ENCODE assay signal across 7 cellular contexts in the genomic region with DNA sequence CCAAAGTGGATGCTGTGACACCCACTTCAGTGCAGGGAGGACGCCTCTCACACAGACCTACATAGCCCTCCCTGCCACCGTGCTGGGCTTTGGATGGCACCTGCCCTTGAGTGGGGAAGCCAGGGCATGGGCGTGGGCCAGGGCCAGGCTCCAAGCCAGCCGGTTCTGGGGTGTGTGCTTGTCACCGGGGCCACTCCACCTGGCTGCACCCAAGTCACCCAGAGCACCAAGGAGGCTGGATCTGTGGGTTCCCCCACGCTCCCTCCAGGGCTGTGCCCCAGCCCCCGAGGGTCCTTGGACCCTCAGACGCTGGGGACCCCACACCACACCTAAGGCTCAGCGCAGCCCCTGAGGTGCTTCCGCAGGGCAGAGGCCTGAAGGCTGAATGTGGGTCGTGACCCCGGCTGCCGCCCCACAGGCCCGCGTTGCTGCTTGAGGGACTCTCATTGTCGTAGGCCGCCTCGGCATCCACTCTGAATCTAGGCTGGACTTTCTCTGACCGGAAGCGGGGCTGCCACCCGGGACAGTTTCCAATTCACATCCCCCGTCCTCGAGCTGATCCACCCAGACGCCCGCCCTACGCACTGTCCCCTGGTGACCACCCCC. TPM values are rescaled to one million over a fixed set of nuclear protein-coding genes. Genes with fewer than 3 reads are reported as not detected.
A peak's percentile ranks its signal among the peaks of the same experiment; 100 is the strongest.
DNase-seq lines count a peak whose midpoint lies in the region; ATAC-seq and TF ChIP-seq lines count a peak whose summit lies in the region.
"Had no signal": no experiment of that assay in that cellular context is flagged by ENCODE, and none has a peak within 500 bp of the region (broad histone marks: within the 10 kb centered on the region; RNA-seq: fewer than 3 reads in every experiment).

No MANE protein-coding gene starts in this region.

- no peaks in the 10 kb centered on the region for H3K9me3 ChIP-seq in DND-41 (ENCODE audit: insufficient read depth, low read length, severe bottlenecking)
- H3K9me3 ChIP-seq in neural progenitor cell (ENCODE audit: low read depth), result no peaks in the 10 kb centered on the region
- no peaks in the 10 kb centered on the region for H3K9me3 ChIP-seq in CD8-positive, alpha-beta memory T cell (ENCODE audit: low read length)

- H3K27ac Mint-ChIP-seq in neural progenitor cell, result no peak overlapping the region
- H3K27ac Mint-ChIP-seq in CD8-positive, alpha-beta memory T cell, result no peak overlapping the region

- H3K27ac ChIP-seq in DND-41 (ENCODE audit: low read length), result no peak overlapping the region
- no peak overlapping the region for H3K27ac ChIP-seq in neural progenitor cell
- H3K27ac ChIP-seq in CD8-positive, alpha-beta memory T cell (ENCODE audit: low read depth, low read length), result no peak overlapping the region

- peak overlapping the region; percentile 65 for H3K4me3 Mint-ChIP-seq in neural progenitor cell
- H3K4me3 Mint-ChIP-seq in CD8-positive, alpha-beta memory T cell, result no peak overlapping the region

- H3K27me3 Mint-ChIP-seq in neural progenitor cell (ENCODE audit: insufficient read depth, low read depth), result peaks cover 25% of the 10 kb centered on the region
- peaks cover 10 to 31% of the 10 kb centered on the region in 2 donors for H3K27me3 Mint-ChIP-seq in CD8-positive, alpha-beta memory T cell

- H4K20me1 ChIP-seq in DND-41 (ENCODE audit: insufficient read depth, low read length) (peaks cover 17% of the 10 kb centered on the region), neural progenitor cell (ENCODE audit: low read depth) (peaks cover 30% of the 10 kb centered on the region)

- H3K9me3 Mint-ChIP-seq in neural progenitor cell, result no peaks in the 10 kb centered on the region
- H3K9me3 Mint-ChIP-seq in CD8-positive, alpha-beta memory T cell, result no peaks in the 10 kb centered on the region

- H3K4me1 Mint-ChIP-seq in neural progenitor cell, result peaks cover 49% of the 10 kb centered on the region
- H3K4me1 Mint-ChIP-seq in CD8-positive, alpha-beta memory T cell, result peaks cover 8 to 40% (median 14%) of the 10 kb centered on the region in 3 donors

- H3K36me3 Mint-ChIP-seq in neural progenitor cell, result peaks cover 3% of the 10 kb centered on the region
- H3K36me3 Mint-ChIP-seq in CD8-positive, alpha-beta memory T cell, result no peaks in the 10 kb centered on the region

- no peak for TF ChIP-seq CTCF in DND-41 (IDR thresholded peaks at IDR 0.05; ENCODE audit: borderline replicate concordance, extremely low read depth, low read length, poor library complexity, severe bottlenecking)
- no peak for TF ChIP-seq CTCF in choroid plexus epithelial cell (conservative IDR thresholded peaks at IDR 0.05; ENCODE audit: low read depth, low read length)
- no peak for TF ChIP-seq CTCF in neural progenitor cell (IDR thresholded peaks at IDR 0.05)

- H3F3A ChIP-seq in neural progenitor cell (ENCODE audit: low read depth), result peaks cover 66% of the 10 kb centered on the region

- H3K27me3 ChIP-seq in DND-41 (ENCODE audit: insufficient read depth, low read length, poor library complexity), result no peaks in the 10 kb centered on the region
- H3K27me3 ChIP-seq in neural progenitor cell, result peaks cover 35% of the 10 kb centered on the region
- peaks cover 4% of the 10 kb centered on the region for H3K27me3 ChIP-seq in CD8-positive, alpha-beta memory T cell (ENCODE audit: insufficient read depth, low read length, poor library complexity, severe bottlenecking)

- H3K79me2 ChIP-seq in DND-41 (ENCODE audit: insufficient read depth, low read length) (no peaks in the 10 kb centered on the region), neural progenitor cell (ENCODE audit: low read depth) (no peaks in the 10 kb centered on the region)

- ATAC-seq in DND-41 (ENCODE audit: insufficient read depth, low read depth) (0 out of 3 replicates have a peak, but pooled peaks have one; percentile 8), GM21717 (IDR thresholded peaks at IDR 0.05; ENCODE audit: unreplicated experiment) (no peak)

- no peak overlapping the region for H2AFZ ChIP-seq in DND-41 (ENCODE audit: low read depth, low read length)
- H2AFZ ChIP-seq in neural progenitor cell (replicated peaks), result no peak overlapping the region

- H3K4me2 ChIP-seq in DND-41 (ENCODE audit: insufficient read depth, low read length) (no peak overlapping the region), neural progenitor cell (peak overlapping the region; percentile 59)

- H3K9ac ChIP-seq in DND-41 (ENCODE audit: low read depth, low read length) (no peak overlapping the region), neural progenitor cell (no peak overlapping the region)

- H3K4me1 ChIP-seq in DND-41 (ENCODE audit: insufficient read depth, low read length) (no peaks in the 10 kb centered on the region), neural progenitor cell (peaks cover 63% of the 10 kb centered on the region)
- peaks cover 23% of the 10 kb centered on the region for H3K4me1 ChIP-seq in CD8-positive, alpha-beta memory T cell (ENCODE audit: insufficient read depth, low read length)

- no peak overlapping the region for H3K4me3 ChIP-seq in DND-41 (ENCODE audit: low read depth in 1 of 2, low read length in 2 of 2)
- H3K4me3 ChIP-seq in choroid plexus epithelial cell (ENCODE audit: low read depth, low read length), result peak overlapping the region; percentile 62
- H3K4me3 ChIP-seq in neural progenitor cell, result no peak overlapping the region
- H3K4me3 ChIP-seq in CD8-positive, alpha-beta memory T cell (ENCODE audit: low read length), result no peak overlapping the region

- DNase-seq in DND-41, result no peak
- DNase-seq in choroid plexus epithelial cell (ENCODE audit: low read depth), result no peak
- DNase-seq in neural progenitor cell (ENCODE audit: low spot score), result peak; percentile 68
- no peak for DNase-seq in SW480 (ENCODE audit: low spot score)
- DNase-seq in CD8-positive, alpha-beta memory T cell, result no peak
- DNase-seq: DMS 273 treated with DMSO at 0.1 percent for 48 hours had no signal

- CTCF ChIA-PET in CD8-positive, alpha-beta memory T cell (lab: Charles Lee), result interaction anchor here (2.2 kb wide), 1 partner anchor 15 kb away, joined by 9 read pairs; no protein-coding TSS in a partner anchor

- H3K36me3 ChIP-seq in DND-41 (ENCODE audit: insufficient read depth, low read length) (no peaks in the 10 kb centered on the region), neural progenitor cell (no peaks in the 10 kb centered on the region)
- no peaks in the 10 kb centered on the region for H3K36me3 ChIP-seq in CD8-positive, alpha-beta memory T cell (ENCODE audit: insufficient read depth, low read length)

- POLR2A ChIA-PET in CD8-positive, alpha-beta memory T cell (lab: Charles Lee), result no interaction called here

RNA-seq across cellular contexts. Expression of gene MXRA8, which starts 1.5 kb away (rescaled TPM):
- total RNA-seq in neural progenitor cell (ENCODE audit: low replicate concordance), result 6.8 and 24.0 TPM in 2 replicates
- total RNA-seq in CD8-positive, alpha-beta memory T cell, result under 1 TPM; 0.26 to 0.29 TPM
- 0.61 TPM for polyA plus RNA-seq in CD8-positive, alpha-beta memory T cell

RNA-seq across cellular contexts. Expression of gene DVL1, which starts 7.7 kb away (rescaled TPM):
- 14.5 and 64.1 TPM in 2 replicates for total RNA-seq in neural progenitor cell (ENCODE audit: low replicate concordance)
- total RNA-seq in CD8-positive, alpha-beta memory T cell, result 10 to 100 TPM; 39.7 to 41.1 TPM
- polyA plus RNA-seq in CD8-positive, alpha-beta memory T cell, result 1.6 TPM

RNA-seq across cellular contexts. Expression of gene AURKAIP1, which starts 18.1 kb away (rescaled TPM):
- 26.4 and 82.2 TPM in 2 replicates for total RNA-seq in neural progenitor cell (ENCODE audit: low replicate concordance)
- 100 to 1,000 TPM; 159 to 169 TPM for total RNA-seq in CD8-positive, alpha-beta memory T cell
- 157 TPM for polyA plus RNA-seq in CD8-positive, alpha-beta memory T cell

RNA-seq across cellular contexts. Expression of gene TAS1R3, which starts 25.8 kb away (rescaled TPM):
- total RNA-seq in neural progenitor cell (ENCODE audit: low replicate concordance), result 0.22 TPM in 1 of 2 replicates, not detected in the other
- total RNA-seq in CD8-positive, alpha-beta memory T cell, result under 1 TPM; 0.53 to 0.62 TPM
- 0.28 TPM for polyA plus RNA-seq in CD8-positive, alpha-beta memory T cell

RNA-seq across cellular contexts. Expression of gene CPTP, which starts 32.3 kb away (rescaled TPM):
- 1.0 and 13.5 TPM in 2 replicates for total RNA-seq in neural progenitor cell (ENCODE audit: low replicate concordance)
- 10 to 100 TPM; 17.6 to 18.3 TPM for total RNA-seq in CD8-positive, alpha-beta memory T cell
- 23.6 TPM for polyA plus RNA-seq in CD8-positive, alpha-beta memory T cell
